Comparison of ENCODE assay signal across 13 cellular contexts in genomic region chr9:15298362-15298761, GRCh38. TPM values are rescaled to one million over a fixed set of nuclear protein-coding genes. Genes with fewer than 3 reads are reported as not detected.
A peak's percentile ranks its signal among the peaks of the same experiment; 100 is the strongest.
DNase-seq lines count a peak whose midpoint lies in the region; ATAC-seq and TF ChIP-seq lines count a peak whose summit lies in the region.
"Had no signal": no experiment of that assay in that cellular context is flagged by ENCODE, and none has a peak within 500 bp of the region (broad histone marks: within the 10 kb centered on the region; RNA-seq: fewer than 3 reads in every experiment).

No MANE protein-coding gene starts in this region.

- H3K4me1 ChIP-seq in HEK293 (ENCODE audit: control insufficient read depth, insufficient read depth, low read length) (no peaks in the 10 kb centered on the region), spleen (peaks cover 33 to 90% (median 59%) of the 10 kb centered on the region in 6 donors), esophagus muscularis mucosa (peaks cover 18 to 48% (median 39%) of the 10 kb centered on the region in 4 donors), heart left ventricle (peaks cover 0 to 70% (median 15%) of the 10 kb centered on the region in 12 donors)

- H3K27ac Mint-ChIP-seq in activated CD4-positive, alpha-beta T cell treated with anti-CD3 and anti-CD28 coated beads, Interleukin-2, amount 10 ng/mL, durations not matched to agents 7 days and 5 days = peak overlapping the region; percentile 97
- H3K27ac Mint-ChIP-seq in activated naive CD8-positive, alpha-beta T cell treated with anti-CD3 and anti-CD28 coated beads, Interleukin-2, amount 10 ng/mL, durations not matched to agents 7 days and 5 days = peak overlapping the region; percentile 98

- peaks cover 78% of the 10 kb centered on the region for H3K4me1 Mint-ChIP-seq in activated CD4-positive, alpha-beta T cell treated with anti-CD3 and anti-CD28 coated beads, Interleukin-2, amount 10 ng/mL, durations not matched to agents 7 days and 5 days
- peaks cover 68% of the 10 kb centered on the region for H3K4me1 Mint-ChIP-seq in activated naive CD8-positive, alpha-beta T cell treated with anti-CD3 and anti-CD28 coated beads, Interleukin-2, amount 10 ng/mL, durations not matched to agents 7 days and 5 days

- H3K4me3 Mint-ChIP-seq in activated CD4-positive, alpha-beta T cell treated with anti-CD3 and anti-CD28 coated beads, Interleukin-2, amount 10 ng/mL, durations not matched to agents 7 days and 5 days = peak overlapping the region; percentile 74
- H3K4me3 Mint-ChIP-seq in activated naive CD8-positive, alpha-beta T cell treated with anti-CD3 and anti-CD28 coated beads, Interleukin-2, amount 10 ng/mL, durations not matched to agents 7 days and 5 days = peak overlapping the region; percentile 79

- intact Hi-C loops in spleen (cut with DNase I; ENCODE audit: low total_unique reads) (no loop called here), esophagus muscularis mucosa (cut with DNase I) (loop anchor here (5.0 kb wide), 1 partner anchor 124 kb away; the partner anchor contains the start of gene SNAPC3), heart left ventricle (cut with DNase I) (loop anchor here in 3 of 10 donors (5.0 to 10.0 kb wide), 2 partner anchors 124 to 126 kb away; partner anchors contain the start of gene SNAPC3 (in 3 of the 3))

- TF ChIP-seq CTCF in HEK293 (tag by site-specific recombination; IDR thresholded peaks at IDR 0.05) (no peak), spleen (IDR thresholded peaks at IDR 0.05 in 8 of 11, conservative IDR thresholded peaks at IDR 0.05 in 3 of 11) (no peak), esophagus muscularis mucosa (IDR thresholded peaks at IDR 0.05) (no peak), heart left ventricle (IDR thresholded peaks at IDR 0.05) (no peak)

- ATAC-seq in activated naive CD8-positive, alpha-beta T cell treated with anti-CD3 and anti-CD28 coated beads, Interleukin-2, amount 10 ng/mL, durations not matched to agents 7 days and 5 days (ENCODE audit: low read depth) = no peak
- no peak for ATAC-seq in heart left ventricle
- ATAC-seq: gastrocnemius medialis, lower lobe of right lung had no signal

- POLR2A ChIA-PET in activated CD4-positive, alpha-beta T cell treated with anti-CD3 and anti-CD28 coated beads, Interleukin-2, amount 10 ng/mL, durations not matched to agents 7 days and 5 days (lab: Charles Lee) = no interaction called here
- POLR2A ChIA-PET in HEK293 (lab: Yijun Ruan, JAX) = no interaction called here
- POLR2A ChIA-PET in activated naive CD8-positive, alpha-beta T cell treated with anti-CD3 and anti-CD28 coated beads, Interleukin-2, amount 10 ng/mL, durations not matched to agents 7 days and 5 days (lab: Charles Lee) = interaction anchor here (6.1 to 8.7 kb wide), 2 partner anchors 8 to 12 kb away, joined by 57 to 79 read pairs; partner anchors contain the start of gene TTC39B

- CTCF ChIA-PET in activated CD4-positive, alpha-beta T cell treated with anti-CD3 and anti-CD28 coated beads, Interleukin-2, amount 10 ng/mL, durations not matched to agents 7 days and 5 days (lab: Charles Lee) = interaction anchor here (1.6 to 2.4 kb wide), 2 partner anchors 9 to 14 kb away, joined by 4 to 12 read pairs; partner anchors contain the start of gene TTC39B
- CTCF ChIA-PET in HEK293 (lab: Yijun Ruan, JAX) = no interaction called here

- H3K4me3 ChIP-seq in HEK293 (ENCODE audit: low read depth, low read length) (no peak overlapping the region), spleen (no peak overlapping the region), esophagus muscularis mucosa (no peak overlapping the region), heart left ventricle (no peak overlapping the region)
- H3K4me3 ChIP-seq: gastrocnemius medialis, lower lobe of right lung, transverse colon had no signal

- peaks cover 16% of the 10 kb centered on the region for H3K9me3 Mint-ChIP-seq in activated CD4-positive, alpha-beta T cell treated with anti-CD3 and anti-CD28 coated beads, Interleukin-2, amount 10 ng/mL, durations not matched to agents 7 days and 5 days
- no peaks in the 10 kb centered on the region for H3K9me3 Mint-ChIP-seq in activated naive CD8-positive, alpha-beta T cell treated with anti-CD3 and anti-CD28 coated beads, Interleukin-2, amount 10 ng/mL, durations not matched to agents 7 days and 5 days

- H3K27ac ChIP-seq in HEK293 (ENCODE audit: extremely low read depth, low read depth, low read length) (no peak overlapping the region), spleen (peak overlapping the region; percentile 66 to 93 (median 84)), esophagus muscularis mucosa (replicated peaks in 1 of 4) (peak overlapping the region in 1 of 4 donors; percentile 21), heart left ventricle (peak overlapping the region in 1 of 12 donors; percentile 92)
- H3K27ac ChIP-seq: gastrocnemius medialis had no signal

- no peak for TF ChIP-seq EP300 in esophagus muscularis mucosa (IDR thresholded peaks at IDR 0.05)

- H3K36me3 Mint-ChIP-seq in activated CD4-positive, alpha-beta T cell treated with anti-CD3 and anti-CD28 coated beads, Interleukin-2, amount 10 ng/mL, durations not matched to agents 7 days and 5 days (ENCODE audit: low read depth) = peaks cover 50% of the 10 kb centered on the region
- H3K36me3 Mint-ChIP-seq in activated naive CD8-positive, alpha-beta T cell treated with anti-CD3 and anti-CD28 coated beads, Interleukin-2, amount 10 ng/mL, durations not matched to agents 7 days and 5 days = peaks cover 25% of the 10 kb centered on the region

- H3K36me3 ChIP-seq in HEK293 (ENCODE audit: control insufficient read depth in 2 of 2, insufficient read depth in 1 of 2, low read length in 2 of 2) = no peaks in the 10 kb centered on the region
- H3K36me3 ChIP-seq in spleen = no peaks in the 10 kb centered on the region
- H3K36me3 ChIP-seq in esophagus muscularis mucosa = peaks cover 0 to 4% (median 0%) of the 10 kb centered on the region in 4 donors
- no peaks in the 10 kb centered on the region for H3K36me3 ChIP-seq in heart left ventricle
- H3K36me3 ChIP-seq: gastrocnemius medialis, lower lobe of right lung, transverse colon had no signal

- H3K27me3 ChIP-seq in spleen (replicated peaks in 1 of 7) = no peaks in the 10 kb centered on the region
- no peaks in the 10 kb centered on the region for H3K27me3 ChIP-seq in esophagus muscularis mucosa
- H3K27me3 ChIP-seq in heart left ventricle = no peaks in the 10 kb centered on the region
- H3K27me3 ChIP-seq: gastrocnemius medialis, transverse colon had no signal

- no peak for TF ChIP-seq POLR2A in spleen (IDR thresholded peaks at IDR 0.05)
- no peak for TF ChIP-seq POLR2A in esophagus muscularis mucosa (IDR thresholded peaks at IDR 0.05; ENCODE audit: low read depth)
- TF ChIP-seq POLR2A in heart left ventricle (IDR thresholded peaks at IDR 0.05) = no peak

- DNase-seq in activated CD4-positive, alpha-beta T cell treated with anti-CD3 and anti-CD28 coated beads, Interleukin-2, amount 10 ng/mL, durations not matched to agents 7 days and 5 days = no peak
- DNase-seq in activated CD4-positive, alpha-beta T cell treated with anti-CD3 and anti-CD28 coated beads for 1 hour = no peak
- no peak for DNase-seq in activated naive CD8-positive, alpha-beta T cell treated with anti-CD3 and anti-CD28 coated beads, Interleukin-2, amount 10 ng/mL, durations not matched to agents 7 days and 5 days
- DNase-seq in spleen (no peak), esophagus muscularis mucosa (ENCODE audit: extremely low spot score) (no peak), anterior cingulate cortex (lab: John Stamatoyannopoulos, UW) (no peak), heart left ventricle (no peak)
- DNase-seq: amniotic stem cell, gastrocnemius medialis, lower lobe of right lung, NCI-H1930, transverse colon had no signal

- H3K9me3 ChIP-seq in HEK293 (ENCODE audit: control insufficient read depth, insufficient read depth, low read depth, low read length) = no peaks in the 10 kb centered on the region
- H3K9me3 ChIP-seq in spleen = peaks cover 0 to 5% (median 0%) of the 10 kb centered on the region in 8 donors
- no peaks in the 10 kb centered on the region for H3K9me3 ChIP-seq in esophagus muscularis mucosa
- no peaks in the 10 kb centered on the region for H3K9me3 ChIP-seq in heart left ventricle
- H3K9me3 ChIP-seq: gastrocnemius medialis, lower lobe of right lung, transverse colon had no signal

- WGBS in spleen, 5 donors = 75 to 93% (median 82%) methylated on average over 3 of the region's 3 CpGs
- 97% methylated on average over 3 of the region's 3 CpGs for WGBS in esophagus muscularis mucosa
- WGBS in heart left ventricle, 4 donors = 85 to 93% (median 92%) methylated on average over 3 of the region's 3 CpGs

- H3K27me3 Mint-ChIP-seq in activated CD4-positive, alpha-beta T cell treated with anti-CD3 and anti-CD28 coated beads, Interleukin-2, amount 10 ng/mL, durations not matched to agents 7 days and 5 days = no peaks in the 10 kb centered on the region
- no peaks in the 10 kb centered on the region for H3K27me3 Mint-ChIP-seq in activated naive CD8-positive, alpha-beta T cell treated with anti-CD3 and anti-CD28 coated beads, Interleukin-2, amount 10 ng/mL, durations not matched to agents 7 days and 5 days

TF ChIP-seq in HEK293, 187 proteins besides CTCF, POLR2A, EP300 and RAD21:
- TF ChIP-seq SETDB1 (IDR thresholded peaks at IDR 0.05; ENCODE audit: insufficient read length, low read length) (peak; percentile 51), ZNF514 (tag by site-specific recombination; IDR thresholded peaks at IDR 0.05) (no peak)

RNA-seq across cellular contexts. Expression of gene TTC39B, which starts 8.7 kb away (rescaled TPM):
- 10 to 100 TPM; 25.5 to 27.0 TPM for total RNA-seq in activated CD4-positive, alpha-beta T cell treated with anti-CD3 and anti-CD28 coated beads, Interleukin-2, amount 10 ng/mL, durations not matched to agents 7 days and 5 days
- total RNA-seq in activated naive CD8-positive, alpha-beta T cell treated with anti-CD3 and anti-CD28 coated beads, Interleukin-2, amount 10 ng/mL, durations not matched to agents 7 days and 5 days = 10 to 100 TPM; 33.6 to 35.2 TPM
- total RNA-seq in spleen (10 to 100 TPM; 16.8 to 24.1 (median 19.6) TPM), esophagus muscularis mucosa (10 to 100 TPM in 2 of 4 donors, 1 to 10 TPM in 2; 8.3 to 13.4 (median 10.9) TPM), heart left ventricle (1 to 10 TPM; 1.0 to 5.9 (median 1.5) TPM)
- polyA plus RNA-seq in spleen (1 to 10 TPM; 4.8 to 5.8 (median 5.1) TPM), heart left ventricle (under 1 TPM; 0.42 to 0.51 TPM)
